Comparison of ENCODE assay signal across 1 cellular context in the genomic region with DNA sequence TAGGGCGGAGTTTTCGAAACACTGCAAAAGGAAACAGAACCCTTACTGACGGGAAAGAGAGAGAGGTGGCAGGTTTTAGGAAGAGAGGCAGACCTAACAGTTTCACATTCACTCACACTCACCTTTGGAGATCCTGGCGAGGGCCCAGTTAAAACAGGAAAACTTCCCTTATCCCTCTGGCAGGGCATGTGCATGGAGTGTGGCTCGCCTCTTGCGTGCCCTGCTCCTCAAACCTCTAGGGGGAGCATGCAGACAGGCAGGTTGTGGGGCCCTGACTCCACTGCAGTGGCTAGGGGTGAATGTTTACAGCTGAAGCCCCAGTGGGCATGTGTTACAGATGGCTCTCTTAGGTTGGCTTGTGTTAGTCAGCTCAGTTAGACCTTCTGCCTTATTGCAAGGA.
TF ChIP-seq lines count a peak whose summit lies in the region.

No MANE protein-coding gene starts in this region.

TF ChIP-seq in A549, 52 proteins besides CTCF, POLR2A, EP300 and RAD21 (continued from another document):
- TF ChIP-seq, protein P1, sequence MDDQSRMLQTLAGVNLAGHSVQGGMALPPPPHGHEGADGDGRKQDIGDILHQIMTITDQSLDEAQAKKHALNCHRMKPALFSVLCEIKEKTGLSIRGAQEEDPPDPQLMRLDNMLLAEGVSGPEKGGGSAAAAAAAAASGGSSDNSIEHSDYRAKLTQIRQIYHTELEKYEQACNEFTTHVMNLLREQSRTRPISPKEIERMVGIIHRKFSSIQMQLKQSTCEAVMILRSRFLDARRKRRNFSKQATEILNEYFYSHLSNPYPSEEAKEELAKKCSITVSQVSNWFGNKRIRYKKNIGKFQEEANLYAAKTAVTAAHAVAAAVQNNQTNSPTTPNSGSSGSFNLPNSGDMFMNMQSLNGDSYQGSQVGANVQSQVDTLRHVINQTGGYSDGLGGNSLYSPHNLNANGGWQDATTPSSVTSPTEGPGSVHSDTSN (IDR thresholded peaks at IDR 0.05) = no peak
- TF ChIP-seq, protein P2, sequence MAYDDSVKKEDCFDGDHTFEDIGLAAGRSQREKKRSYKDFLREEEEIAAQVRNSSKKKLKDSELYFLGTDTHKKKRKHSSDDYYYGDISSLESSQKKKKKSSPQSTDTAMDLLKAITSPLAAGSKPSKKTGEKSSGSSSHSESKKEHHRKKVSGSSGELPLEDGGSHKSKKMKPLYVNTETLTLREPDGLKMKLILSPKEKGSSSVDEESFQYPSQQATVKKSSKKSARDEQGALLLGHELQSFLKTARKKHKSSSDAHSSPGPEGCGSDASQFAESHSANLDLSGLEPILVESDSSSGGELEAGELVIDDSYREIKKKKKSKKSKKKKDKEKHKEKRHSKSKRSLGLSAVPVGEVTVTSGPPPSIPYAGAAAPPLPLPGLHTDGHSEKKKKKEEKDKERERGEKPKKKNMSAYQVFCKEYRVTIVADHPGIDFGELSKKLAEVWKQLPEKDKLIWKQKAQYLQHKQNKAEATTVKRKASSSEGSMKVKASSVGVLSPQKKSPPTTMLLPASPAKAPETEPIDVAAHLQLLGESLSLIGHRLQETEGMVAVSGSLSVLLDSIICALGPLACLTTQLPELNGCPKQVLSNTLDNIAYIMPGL (CRISPR knock-in tag; IDR thresholded peaks at IDR 0.05; ENCODE audit: borderline replicate concordance) = no peak
- TF ChIP-seq GATA3 (IDR thresholded peaks at IDR 0.05; ENCODE audit: borderline replicate concordance) (no peak), CHD4 (IDR thresholded peaks at IDR 0.05; ENCODE audit: borderline replicate concordance) (no peak), TP53 (CRISPR knock-in tag; IDR thresholded peaks at IDR 0.05) (no peak)
- TF ChIP-seq, protein P3, sequence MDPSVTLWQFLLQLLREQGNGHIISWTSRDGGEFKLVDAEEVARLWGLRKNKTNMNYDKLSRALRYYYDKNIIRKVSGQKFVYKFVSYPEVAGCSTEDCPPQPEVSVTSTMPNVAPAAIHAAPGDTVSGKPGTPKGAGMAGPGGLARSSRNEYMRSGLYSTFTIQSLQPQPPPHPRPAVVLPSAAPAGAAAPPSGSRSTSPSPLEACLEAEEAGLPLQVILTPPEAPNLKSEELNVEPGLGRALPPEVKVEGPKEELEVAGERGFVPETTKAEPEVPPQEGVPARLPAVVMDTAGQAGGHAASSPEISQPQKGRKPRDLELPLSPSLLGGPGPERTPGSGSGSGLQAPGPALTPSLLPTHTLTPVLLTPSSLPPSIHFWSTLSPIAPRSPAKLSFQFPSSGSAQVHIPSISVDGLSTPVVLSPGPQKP (IDR thresholded peaks at IDR 0.05; ENCODE audit: low read depth, low read length) = no peak
